Comparison of ENCODE assay signal across 8 cellular contexts in genomic region chr9:111399772-111400563, GRCh38.
DNase-seq lines count a peak whose midpoint lies in the region; ATAC-seq and TF ChIP-seq lines count a peak whose summit lies in the region.

No MANE protein-coding gene starts in this region.

- ATAC-seq in GM18502 (IDR thresholded peaks at IDR 0.05; ENCODE audit: poor library complexity, unreplicated experiment) (peak; percentile 65), GM21619 (IDR thresholded peaks at IDR 0.05; ENCODE audit: unreplicated experiment) (no peak), HG03196 (IDR thresholded peaks at IDR 0.05; ENCODE audit: unreplicated experiment) (no peak)

- H3K4me3 ChIP-seq in A673 (ENCODE audit: low read depth, low read length, poor library complexity, severe bottlenecking) (no peak overlapping the region), fibroblast of pulmonary artery (replicated peaks; ENCODE audit: low read depth, low read length) (no peak overlapping the region)

- BruUV-seq in A673 (replicated peaks; lab: Mats Ljungman, UMichigan): no TSS peak

- H3K27me3 ChIP-seq in A673 (replicated peaks; ENCODE audit: insufficient read depth, low read depth, low read length, poor library complexity): no peaks in the 10 kb centered on the region

- intact Hi-C loops in A673 (cut with micrococcal nuclease; ENCODE audit: unreplicated experiment): no loop called here

- POLR2A ChIA-PET in A673 (lab: Charles Lee; ENCODE audit: low non-redundant PET): no interaction called here

- CTCF ChIA-PET in A673 (lab: Charles Lee): no interaction called here

- DNase-seq in A673 (ENCODE audit: low spot score) (peak; percentile 19), OCI-M1 (lab: John Stamatoyannopoulos, UW) (peak; percentile 27), fibroblast of pulmonary artery (ENCODE audit: low read depth) (peak; percentile 51), NCI-H187 treated with DMSO at 0.1 percent for 48 hours (lab: John Stamatoyannopoulos, UW) (no peak), NCI-H2227 (lab: John Stamatoyannopoulos, UW; ENCODE audit: unreplicated experiment) (no peak)

- peak; percentile 59 for TF ChIP-seq CTCF in A673 (conservative IDR thresholded peaks at IDR 0.05; ENCODE audit: low read depth, low read length)
- peak; percentile 58 for TF ChIP-seq CTCF in fibroblast of pulmonary artery (IDR thresholded peaks at IDR 0.05; ENCODE audit: low read length, missing control alignments)

- no peak overlapping the region for H3K27ac ChIP-seq in A673 (ENCODE audit: low read depth, low read length, poor library complexity, severe bottlenecking)

- peaks cover 20% of the 10 kb centered on the region for H3K9me3 ChIP-seq in A673 (ENCODE audit: low read depth, low read length, poor library complexity, severe bottlenecking)

- H3K36me3 ChIP-seq in A673 (ENCODE audit: insufficient read depth, low read length, poor library complexity, severe bottlenecking): peaks cover 65% of the 10 kb centered on the region

- no peaks in the 10 kb centered on the region for H3K4me1 ChIP-seq in A673 (ENCODE audit: insufficient read depth, low read length, poor library complexity, severe bottlenecking)

Comparison
In these comparisons a context has a peak if more than half of its experiments do, and no peak if none do; other contexts are left out.
1. DNase-seq: peak in A673 (single experiment), OCI-M1 (single experiment) and fibroblast of pulmonary artery (single experiment); none in NCI-H187 treated with DMSO at 0.1 percent for 48 hours (single experiment) and NCI-H2227 (single experiment).